ENCODE assay signal across 8 cellular contexts in genomic region chr6:37565267-37566208, GRCh38.
DNase-seq lines count a peak whose midpoint lies in the region; ATAC-seq and TF ChIP-seq lines count a peak whose summit lies in the region.

No MANE protein-coding gene starts in this region.

- peak; percentile 38 for TF ChIP-seq CTCF in GM10248 (IDR thresholded peaks at IDR 0.05; ENCODE audit: control extremely low read depth, extremely low read depth, low read depth, missing control alignments)

- no peaks in the 10 kb centered on the region for H3K9me3 ChIP-seq in mucosa of rectum (ENCODE audit: control insufficient read depth in 2 of 2, low read length in 2 of 2)

- H3K36me3 ChIP-seq in mucosa of rectum (ENCODE audit: control insufficient read depth in 2 of 2, insufficient read depth in 2 of 2, low read length in 2 of 2) = no peaks in the 10 kb centered on the region

- no peak overlapping the region for H3K9ac ChIP-seq in mucosa of rectum (ENCODE audit: low read depth in 1 of 2, low read length in 2 of 2)

- CTCF ChIA-PET in GM10248 (lab: Yijun Ruan, JAX) = interaction anchor here (0.6 to 11.9 kb wide), 49 partner anchors 13 to 957 kb away, joined by 3 to 263 read pairs (median 4); partner anchors contain the start of genes CCDC167, CMTR1 and MDGA1

- POLR2A ChIA-PET in GM10248 (lab: Yijun Ruan, JAX) = interaction anchor here (0.6 to 1.3 kb wide), 4 partner anchors 9 to 74 kb away, joined by 3 to 4 read pairs (median 4); no protein-coding TSS in a partner anchor

- H3K4me1 ChIP-seq in mucosa of rectum (ENCODE audit: control insufficient read depth in 2 of 2, insufficient read depth in 2 of 2, low read length in 2 of 2) = peaks cover 0 to 4% of the 10 kb centered on the region in 2 donors

- H3K27me3 ChIP-seq in mucosa of rectum (ENCODE audit: control insufficient read depth in 2 of 2, insufficient read depth in 2 of 2, low read length in 2 of 2) = peaks cover 16 to 21% of the 10 kb centered on the region in 2 donors

- DNase-seq in GM10248 (ENCODE audit: extremely low spot score) = no peak
- peak; percentile 92 for DNase-seq in NCI-H2171 treated with DMSO at 0.1 percent for 48 hours (lab: John Stamatoyannopoulos, UW)
- peak in 37 of 61 donors; percentile 5 to 64 (median 34) for DNase-seq in caudate nucleus (lab: John Stamatoyannopoulos, UW)
- DNase-seq in cerebellar nuclear complex (lab: John Stamatoyannopoulos, UW) = no peak
- no peak for DNase-seq in HK-2 (ENCODE audit: unreplicated experiment)

- H3K27ac ChIP-seq in caudate nucleus (ENCODE audit: low read depth, low read length) (no peak overlapping the region), mucosa of rectum (ENCODE audit: low read depth in 2 of 2, low read length in 2 of 2) (no peak overlapping the region)

- H3K4me3 ChIP-seq in mucosa of rectum (ENCODE audit: low read length in 2 of 2) = peak overlapping the region; percentile 27 to 57

- no peak for ATAC-seq in HG03095 (IDR thresholded peaks at IDR 0.05; ENCODE audit: unreplicated experiment)
- no peak for ATAC-seq in HG02678 (IDR thresholded peaks at IDR 0.05; ENCODE audit: unreplicated experiment)

Comparison
In these comparisons a context has a peak if more than half of its experiments do, and no peak if none do; other contexts are left out.
1. DNase-seq: peak in NCI-H2171 treated with DMSO at 0.1 percent for 48 hours (single experiment) and caudate nucleus (37 of 61); none in GM10248 (single experiment), cerebellar nuclear complex (0 of 2) and HK-2 (single experiment).